Comparison of ENCODE assay signal across 30 cellular contexts in the genomic region with DNA sequence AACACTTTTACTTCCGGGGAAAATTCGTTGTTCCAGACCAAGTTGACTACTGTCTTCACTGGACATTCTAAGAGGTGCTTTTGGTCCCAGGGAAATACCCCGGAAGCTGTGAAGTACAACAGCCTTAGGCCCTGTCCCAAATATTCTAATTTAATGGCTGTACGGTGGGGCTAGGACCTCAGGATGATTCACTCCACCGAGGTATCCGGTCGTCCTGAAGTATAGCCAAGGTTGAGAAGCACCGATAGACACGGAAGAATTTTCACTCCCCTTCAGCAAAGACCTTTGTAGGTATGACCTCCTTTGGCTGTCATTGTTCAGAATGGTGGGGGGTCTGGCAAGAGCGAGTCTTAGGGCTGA. TPM values are rescaled to one million over a fixed set of nuclear protein-coding genes. Genes with fewer than 3 reads are reported as not detected.
DNase-seq lines count a peak whose midpoint lies in the region; ATAC-seq, FAIRE-seq and TF ChIP-seq lines count a peak whose summit lies in the region.
"Had no signal": no experiment of that assay in that cellular context is flagged by ENCODE, and none has a peak within 500 bp of the region (broad histone marks: within the 10 kb centered on the region; RNA-seq: fewer than 3 reads in every experiment).

No MANE protein-coding gene starts in this region.

- POLR2A ChIA-PET in CD4-positive, alpha-beta T cell (lab: Charles Lee): interaction anchor here (4.7 kb wide), 1 partner anchor 25 kb away, joined by 175 read pairs; no protein-coding TSS in a partner anchor
- POLR2A ChIA-PET in CD8-positive, alpha-beta T cell (lab: Charles Lee): no interaction called here

- ATAC-seq in CD4-positive, alpha-beta T cell (ENCODE audit: poor library complexity): no peak
- ATAC-seq in CD8-positive, alpha-beta T cell: no peak
- ATAC-seq: activated naive CD4-positive, alpha-beta T cell treated with anti-CD3 and anti-CD28 coated beads, Interleukin-2, amount 50 U/mL, for 72 hours; gastroesophageal sphincter; K562; lower lobe of right lung; mucosa of descending colon; right cardiac atrium had no signal

- no peaks in the 10 kb centered on the region for H3K9me3 Mint-ChIP-seq in CD4-positive, alpha-beta T cell
- no peaks in the 10 kb centered on the region for H3K9me3 Mint-ChIP-seq in CD8-positive, alpha-beta T cell
- no peaks in the 10 kb centered on the region for H3K9me3 Mint-ChIP-seq in activated T-helper 1 cell treated with anti-CD3 and anti-CD28 coated beads, Interleukin-12 subunit alpha, Interleukin-12 subunit beta, Interleukin-2, Interleukin-4 antibody, amounts not matched to agents 30 ng/mL and 10 ng/mL and 1 ng/mL, durations not matched to agents 14 hours and 24 hours and 36 hours
- H3K9me3 Mint-ChIP-seq in neural crest cell: no peaks in the 10 kb centered on the region
- H3K9me3 Mint-ChIP-seq: activated naive CD4-positive, alpha-beta T cell treated with anti-CD3 and anti-CD28 coated beads, Interleukin-2, amount 50 U/mL, for 72 hours; activated T-helper 2 cell treated with anti-CD3 and anti-CD28 coated beads, Interferon-gamma antibody, Interleukin-2, Interleukin-4, amounts not matched to agents 10 μg/mL and 5 μg/mL and 100 μg/mL, durations not matched to agents 14 hours and 24 hours and 36 hours had no signal

- H3K4me1 Mint-ChIP-seq in CD4-positive, alpha-beta T cell (ENCODE audit: low read depth): peaks cover 36% of the 10 kb centered on the region
- H3K4me1 Mint-ChIP-seq in CD8-positive, alpha-beta T cell (ENCODE audit: low read depth): peaks cover 44% of the 10 kb centered on the region
- H3K4me1 Mint-ChIP-seq in activated T-helper 1 cell treated with anti-CD3 and anti-CD28 coated beads, Interleukin-12 subunit alpha, Interleukin-12 subunit beta, Interleukin-2, Interleukin-4 antibody, amounts not matched to agents 30 ng/mL and 10 ng/mL and 1 ng/mL, durations not matched to agents 14 hours and 24 hours and 36 hours (ENCODE audit: low read depth): peaks cover 52% of the 10 kb centered on the region
- H3K4me1 Mint-ChIP-seq in neural crest cell: peaks cover 53% of the 10 kb centered on the region

- H3K4me3 ChIP-seq in CD8-positive, alpha-beta T cell (ENCODE audit: low read depth, low read length): no peak overlapping the region
- H3K4me3 ChIP-seq in prostate gland: no peak overlapping the region
- H3K4me3 ChIP-seq: gastroesophageal sphincter, hepatocyte, K562, lower lobe of right lung, mucosa of descending colon, SJSA1, stomach had no signal

- no peaks in the 10 kb centered on the region for H3K27me3 ChIP-seq in CD4-positive, alpha-beta T cell (ENCODE audit: control insufficient read depth, insufficient read depth, low read length)
- no peaks in the 10 kb centered on the region for H3K27me3 ChIP-seq in CD8-positive, alpha-beta T cell (ENCODE audit: insufficient read depth, low read length)
- no peaks in the 10 kb centered on the region for H3K27me3 ChIP-seq in prostate gland (replicated peaks; ENCODE audit: insufficient read depth)
- H3K27me3 ChIP-seq: gastroesophageal sphincter, hepatocyte, SJSA1, stomach had no signal

- peak overlapping the region; percentile 38 for H3K27ac Mint-ChIP-seq in CD4-positive, alpha-beta T cell
- no peak overlapping the region for H3K27ac Mint-ChIP-seq in CD8-positive, alpha-beta T cell
- peak overlapping the region; percentile 1 for H3K27ac Mint-ChIP-seq in activated T-helper 1 cell treated with anti-CD3 and anti-CD28 coated beads, Interleukin-12 subunit alpha, Interleukin-12 subunit beta, Interleukin-2, Interleukin-4 antibody, amounts not matched to agents 30 ng/mL and 10 ng/mL and 1 ng/mL, durations not matched to agents 14 hours and 24 hours and 36 hours
- peak overlapping the region; percentile 5 for H3K27ac Mint-ChIP-seq in neural crest cell (ENCODE audit: unreplicated experiment)
- H3K27ac Mint-ChIP-seq: activated CD4-positive, alpha-beta memory T cell treated with anti-CD3 and anti-CD28 coated beads for 36 hours had no signal

- FAIRE-seq in D721Med (lab: Jason Lieb, UNC): no peak
- FAIRE-seq: bronchial epithelial cell, K562, TTC549 had no signal

- peak overlapping the region; percentile 13 for H3K4me3 Mint-ChIP-seq in CD4-positive, alpha-beta T cell
- peak overlapping the region; percentile 44 for H3K4me3 Mint-ChIP-seq in CD8-positive, alpha-beta T cell
- no peak overlapping the region for H3K4me3 Mint-ChIP-seq in activated T-helper 1 cell treated with anti-CD3 and anti-CD28 coated beads, Interleukin-12 subunit alpha, Interleukin-12 subunit beta, Interleukin-2, Interleukin-4 antibody, amounts not matched to agents 30 ng/mL and 10 ng/mL and 1 ng/mL, durations not matched to agents 14 hours and 24 hours and 36 hours
- H3K4me3 Mint-ChIP-seq in neural crest cell: peak overlapping the region; percentile 43
- H3K4me3 Mint-ChIP-seq: activated CD4-positive, alpha-beta memory T cell treated with anti-CD3 and anti-CD28 coated beads for 36 hours had no signal

- CTCF ChIA-PET in CD4-positive, alpha-beta T cell (lab: Charles Lee): no interaction called here
- CTCF ChIA-PET in CD8-positive, alpha-beta T cell (lab: Charles Lee): no interaction called here

- TF ChIP-seq POLR2A in prostate gland (IDR thresholded peaks at IDR 0.05): no peak

- no peaks in the 10 kb centered on the region for H3K36me3 ChIP-seq in CD8-positive, alpha-beta T cell (ENCODE audit: insufficient read depth, low read length)
- no peaks in the 10 kb centered on the region for H3K36me3 ChIP-seq in prostate gland
- H3K36me3 ChIP-seq: gastroesophageal sphincter, lower lobe of right lung, stomach had no signal

- H3K27ac ChIP-seq in CD4-positive, alpha-beta T cell (ENCODE audit: low read depth, low read length): no peak overlapping the region
- H3K27ac ChIP-seq in CD8-positive, alpha-beta T cell (ENCODE audit: low read depth, low read length): no peak overlapping the region
- H3K27ac ChIP-seq in prostate gland: no peak overlapping the region
- H3K27ac ChIP-seq: C4-2B, gastroesophageal sphincter, hepatocyte, lower lobe of right lung, parathyroid adenoma, SJSA1, stomach had no signal

- H3K27me3 Mint-ChIP-seq in CD4-positive, alpha-beta T cell: peaks cover 5% of the 10 kb centered on the region
- H3K27me3 Mint-ChIP-seq in CD8-positive, alpha-beta T cell (ENCODE audit: low read depth): no peaks in the 10 kb centered on the region
- H3K27me3 Mint-ChIP-seq in activated T-helper 1 cell treated with anti-CD3 and anti-CD28 coated beads, Interleukin-12 subunit alpha, Interleukin-12 subunit beta, Interleukin-2, Interleukin-4 antibody, amounts not matched to agents 30 ng/mL and 10 ng/mL and 1 ng/mL, durations not matched to agents 14 hours and 24 hours and 36 hours (ENCODE audit: insufficient read depth): no peaks in the 10 kb centered on the region
- peaks cover 18% of the 10 kb centered on the region for H3K27me3 Mint-ChIP-seq in neural crest cell (ENCODE audit: low read depth)

- DNase-seq in CD4-positive, alpha-beta T cell: no peak
- no peak for DNase-seq in CD8-positive, alpha-beta T cell
- no peak for DNase-seq in activated T-helper 1 cell treated with anti-CD3 and anti-CD28 coated beads, Interleukin-12 subunit alpha, Interleukin-12 subunit beta, Interleukin-2, Interleukin-4 antibody, amounts not matched to agents 30 ng/mL and 10 ng/mL and 1 ng/mL, durations not matched to agents 14 hours and 24 hours and 36 hours (ENCODE audit: low spot score)
- DNase-seq in neural crest cell (ENCODE audit: low read depth, low spot score) (no peak), prostate gland (ENCODE audit: low spot score) (no peak), D721Med (ENCODE audit: insufficient read length, low spot score) (no peak), GM13976 (ENCODE audit: low spot score) (no peak)
- DNase-seq: activated CD4-positive, alpha-beta memory T cell treated with anti-CD3 and anti-CD28 coated beads for 36 hours; activated CD4-positive, CD25-positive, alpha-beta regulatory T cell; activated CD8-positive, alpha-beta memory T cell treated with anti-CD3 and anti-CD28 coated beads, Interleukin-2, amount 50 U/mL, for 48 hours; anterior cingulate cortex; lower lobe of right lung; mucosa of descending colon; NCI-H1092; NCI-H1694; RPMI8226; stimulated activated CD4-positive, alpha-beta T cell treated with anti-CD3 and anti-CD28 coated beads, Interleukin-2, amount 100 ng/mL, for 24 hours; stimulated activated CD8-positive, alpha-beta memory T cell treated with anti-CD3 and anti-CD28 coated beads, Interleukin-4, amount 100 ng/mL, for 48 hours; stomach had no signal

- H3K36me3 Mint-ChIP-seq in CD4-positive, alpha-beta T cell (ENCODE audit: low read depth): peaks cover 13% of the 10 kb centered on the region
- peaks cover 3% of the 10 kb centered on the region for H3K36me3 Mint-ChIP-seq in CD8-positive, alpha-beta T cell
- H3K36me3 Mint-ChIP-seq in activated T-helper 1 cell treated with anti-CD3 and anti-CD28 coated beads, Interleukin-12 subunit alpha, Interleukin-12 subunit beta, Interleukin-2, Interleukin-4 antibody, amounts not matched to agents 30 ng/mL and 10 ng/mL and 1 ng/mL, durations not matched to agents 14 hours and 24 hours and 36 hours (ENCODE audit: low read depth): peaks cover 3% of the 10 kb centered on the region
- peaks cover 16% of the 10 kb centered on the region for H3K36me3 Mint-ChIP-seq in neural crest cell (ENCODE audit: low read depth)

- peaks cover 25% of the 10 kb centered on the region for H3K4me1 ChIP-seq in CD8-positive, alpha-beta T cell (ENCODE audit: insufficient read depth, low read length)
- peaks cover 5% of the 10 kb centered on the region for H3K4me1 ChIP-seq in prostate gland (replicated peaks)

- intact Hi-C loops in CD4-positive, alpha-beta T cell (cut with DNase I, micrococcal nuclease): loop anchor here in 1 of 2 experiments (5.0 to 10.0 kb wide), 2 partner anchors 33 to 539 kb away; a partner anchor contains a TSS
- intact Hi-C loops in CD8-positive, alpha-beta T cell (cut with DNase I, micrococcal nuclease): no loop called here
- intact Hi-C loops in activated T-helper 1 cell treated with anti-CD3 and anti-CD28 coated beads, Interleukin-12 subunit alpha, Interleukin-12 subunit beta, Interleukin-2, Interleukin-4 antibody, amounts not matched to agents 30 ng/mL and 10 ng/mL and 1 ng/mL, durations not matched to agents 14 hours and 24 hours and 36 hours (cut with micrococcal nuclease): no loop called here
- intact Hi-C loops in prostate gland (cut with DNase I): no loop called here

- WGBS in prostate gland: 88% methylated on average over 10 of the region's 10 CpGs

- no peaks in the 10 kb centered on the region for H3K9me3 ChIP-seq in CD4-positive, alpha-beta T cell (ENCODE audit: control insufficient read depth, low read length)
- H3K9me3 ChIP-seq in CD8-positive, alpha-beta T cell (ENCODE audit: low read length): no peaks in the 10 kb centered on the region
- H3K9me3 ChIP-seq in prostate gland: no peaks in the 10 kb centered on the region
- H3K9me3 ChIP-seq: lower lobe of right lung, mucosa of descending colon, SJSA1, stomach had no signal

- in situ Hi-C loops in GM13976 (cut with MboI; ENCODE audit: low sequenced_read_pairs, unreplicated experiment): no loop called here

- no peak for TF ChIP-seq CTCF in CD4-positive, alpha-beta T cell (IDR thresholded peaks at IDR 0.05)
- TF ChIP-seq CTCF in CD8-positive, alpha-beta T cell (IDR thresholded peaks at IDR 0.05): no peak
- TF ChIP-seq CTCF in neural crest cell (conservative IDR thresholded peaks at IDR 0.05) (no peak), prostate gland (IDR thresholded peaks at IDR 0.05) (no peak), D721Med (IDR thresholded peaks at IDR 0.05; ENCODE audit: insufficient read depth, missing control alignments) (no peak), GM13976 (IDR thresholded peaks at IDR 0.05; ENCODE audit: borderline replicate concordance, control extremely low read depth, extremely low read depth, insufficient read depth, missing control alignments) (no peak)

RNA-seq across cellular contexts. Expression of a gene that starts 34.9 kb away (rescaled TPM):
- 1 to 10 TPM; 2.4 to 2.9 TPM for total RNA-seq in CD4-positive, alpha-beta T cell
- total RNA-seq in CD8-positive, alpha-beta T cell: 1 to 10 TPM; 2.9 to 4.1 TPM
- 3.2 and 4.0 TPM in 2 replicates for total RNA-seq in activated T-helper 1 cell treated with anti-CD3 and anti-CD28 coated beads, Interleukin-12 subunit alpha, Interleukin-12 subunit beta, Interleukin-2, Interleukin-4 antibody, amounts not matched to agents 30 ng/mL and 10 ng/mL and 1 ng/mL, durations not matched to agents 14 hours and 24 hours and 36 hours
- 13.8 and 14.2 TPM in 2 replicates for total RNA-seq in neural crest cell
- 10 to 100 TPM in 1 of 2 donors, 1 to 10 TPM in 1; 4.8 to 17.2 TPM for total RNA-seq in prostate gland
